27 cellular contexts compared by ENCODE assay signal in genomic region chr16:83040174-83040573, GRCh38.
DNase-seq lines count a peak whose midpoint lies in the region; ATAC-seq, FAIRE-seq and TF ChIP-seq lines count a peak whose summit lies in the region.
"Had no signal": no experiment of that assay in that cellular context is flagged by ENCODE, and none has a peak within 500 bp of the region (broad histone marks: within the 10 kb centered on the region; RNA-seq: fewer than 3 reads in every experiment).

No MANE protein-coding gene starts in this region.

- H3K4me3 Mint-ChIP-seq in natural killer cell (no peak overlapping the region), progenitor cell of endocrine pancreas (ENCODE audit: low read depth) (no peak overlapping the region)
- H3K4me3 Mint-ChIP-seq: activated naive CD4-positive, alpha-beta T cell treated with anti-CD3 and anti-CD28 coated beads for 36 hours; T-cell had no signal

- TF ChIP-seq POLR2A in NB4 (IDR thresholded peaks at IDR 0.05; ENCODE audit: extremely low read depth, insufficient read length), result no peak

- ATAC-seq in natural killer cell, result peak in 2 of 3 donors; percentile 73 to 76
- no peak for ATAC-seq in omental fat pad (ENCODE audit: low FRiP score)
- no peak for ATAC-seq in pancreas
- ATAC-seq: gastrocnemius medialis, GM12878, left colon, Right ventricle myocardium inferior, T-cell had no signal

- peaks cover 7% of the 10 kb centered on the region for H3K36me3 Mint-ChIP-seq in natural killer cell
- no peaks in the 10 kb centered on the region for H3K36me3 Mint-ChIP-seq in progenitor cell of endocrine pancreas (ENCODE audit: insufficient read depth)
- H3K36me3 Mint-ChIP-seq: T-cell had no signal

- H3K4me1 ChIP-seq in pancreas, result no peaks in the 10 kb centered on the region
- H3K4me1 ChIP-seq: prostate gland had no signal

- FAIRE-seq in pancreas (lab: Jason Lieb, UNC), result no peak
- FAIRE-seq: GM12878 had no signal

- H3K4me3 ChIP-seq in NB4 (ENCODE audit: low read depth, low read length) (no peak overlapping the region), pancreas (no peak overlapping the region)
- H3K4me3 ChIP-seq: ascending aorta, BLaER1, coronary artery, gastrocnemius medialis, GM12878, prostate gland, skin epidermis had no signal

- H3K9me3 Mint-ChIP-seq in natural killer cell (peaks cover 0 to 4% of the 10 kb centered on the region in 2 donors), progenitor cell of endocrine pancreas (ENCODE audit: low read depth) (peaks cover 2% of the 10 kb centered on the region)
- H3K9me3 Mint-ChIP-seq: activated naive CD4-positive, alpha-beta T cell treated with anti-CD3 and anti-CD28 coated beads for 36 hours had no signal

- no peaks in the 10 kb centered on the region for H3K36me3 ChIP-seq in pancreas
- H3K36me3 ChIP-seq: ascending aorta, BLaER1, gastrocnemius medialis, prostate gland had no signal

- H3K4me1 Mint-ChIP-seq in natural killer cell (peaks cover 24 to 33% of the 10 kb centered on the region in 2 donors), progenitor cell of endocrine pancreas (ENCODE audit: low read depth) (no peaks in the 10 kb centered on the region)
- H3K4me1 Mint-ChIP-seq: T-cell had no signal

- intact Hi-C loops in natural killer cell (cut with micrococcal nuclease) (no loop called here), pancreas (cut with DNase I) (no loop called here)

- 48 to 69% methylated on average over 4 of the region's 4 CpGs for WGBS in pancreas, 2 donors

- DNase-seq in NK-92 treated with Interleukin-12 subunit alpha and Interleukin-12 subunit beta, amount 100 ng/mL, for 24 hours (lab: John Stamatoyannopoulos, UW), result peak; percentile 33
- no peak for DNase-seq in NK-92 (lab: John Stamatoyannopoulos, UW; ENCODE audit: unreplicated experiment)
- DNase-seq in NB4 (ENCODE audit: low read depth), result peak; percentile 7
- DNase-seq in dermis blood vessel endothelial cell, result peak; percentile 43
- no peak for DNase-seq in natural killer cell
- no peak for DNase-seq in omental fat pad (ENCODE audit: low spot score)
- DNase-seq in pancreas, result no peak
- no peak for DNase-seq in progenitor cell of endocrine pancreas (ENCODE audit: low spot score, unreplicated experiment)
- DNase-seq: activated CD4-positive, alpha-beta T cell treated with anti-CD3 and anti-CD28 coated beads, Interleukin-2, amount 50 U/mL, for 48 hours; activated naive CD4-positive, alpha-beta T cell treated with anti-CD3 and anti-CD28 coated beads for 36 hours; activated T-cell treated with anti-CD3 and anti-CD28 coated beads, Interleukin-2, amount 50 U/mL, for 1 hour; gastrocnemius medialis; GDM1; KG1; left colon; NCI-H1092; NCI-H510A; T-cell had no signal

- H3K27me3 Mint-ChIP-seq in natural killer cell (ENCODE audit: low read depth in 2 of 2), result peaks cover 7% of the 10 kb centered on the region in 2 donors
- H3K27me3 Mint-ChIP-seq in progenitor cell of endocrine pancreas, result peaks cover 17% of the 10 kb centered on the region
- H3K27me3 Mint-ChIP-seq: T-cell had no signal

- TF ChIP-seq CTCF in NB4 (IDR thresholded peaks at IDR 0.05; ENCODE audit: low read depth, low read length) (no peak), natural killer cell (IDR thresholded peaks at IDR 0.05) (no peak), omental fat pad (IDR thresholded peaks at IDR 0.05) (no peak), pancreas (IDR thresholded peaks at IDR 0.05) (no peak), progenitor cell of endocrine pancreas (IDR thresholded peaks at IDR 0.05; ENCODE audit: unreplicated experiment) (no peak)

- peak overlapping the region in 1 of 2 donors; percentile 91 for H3K27ac Mint-ChIP-seq in natural killer cell
- H3K27ac Mint-ChIP-seq in progenitor cell of endocrine pancreas, result no peak overlapping the region
- H3K27ac Mint-ChIP-seq: activated naive CD4-positive, alpha-beta T cell treated with anti-CD3 and anti-CD28 coated beads for 36 hours; T-cell had no signal

- no peaks in the 10 kb centered on the region for H3K9me3 ChIP-seq in pancreas
- H3K9me3 ChIP-seq: ascending aorta, BLaER1, gastrocnemius medialis, prostate gland had no signal

- no peak overlapping the region for H3K27ac ChIP-seq in pancreas
- H3K27ac ChIP-seq: 22Rv1, ascending aorta, BLaER1, coronary artery, gastrocnemius medialis, prostate gland, skin epidermis, VCaP had no signal

- no peaks in the 10 kb centered on the region for H3K27me3 ChIP-seq in pancreas
- H3K27me3 ChIP-seq: ascending aorta, BLaER1, gastrocnemius medialis had no signal

Comparison
In these comparisons a context has a peak if more than half of its experiments do, and no peak if none do; other contexts are left out.
1. DNase-seq: peak in NK-92 treated with Interleukin-12 subunit alpha and Interleukin-12 subunit beta, amount 100 ng/mL, for 24 hours (single experiment), NB4 (single experiment) and dermis blood vessel endothelial cell (single experiment); none in NK-92 (single experiment), natural killer cell (single experiment), omental fat pad (single experiment), pancreas (0 of 6) and progenitor cell of endocrine pancreas (single experiment).
2. ATAC-seq: peak in natural killer cell (2 of 3); none in omental fat pad (single experiment) and pancreas (0 of 4).